Comparison of ENCODE assay signal across 9 cellular contexts in genomic region chr19:10009269-10009665, GRCh38. TPM values are rescaled to one million over a fixed set of nuclear protein-coding genes. Genes with fewer than 3 reads are reported as not detected.
DNase-seq lines count a peak whose midpoint lies in the region; ATAC-seq, FAIRE-seq and TF ChIP-seq lines count a peak whose summit lies in the region.
"Had no signal": no experiment of that assay in that cellular context is flagged by ENCODE, and none has a peak within 500 bp of the region (broad histone marks: within the 10 kb centered on the region; RNA-seq: fewer than 3 reads in every experiment).

No MANE protein-coding gene starts in this region.

- H3K27ac ChIP-seq in HEK293 (ENCODE audit: extremely low read depth, low read depth, low read length) (no peak overlapping the region), pancreas (no peak overlapping the region)

- no peak for FAIRE-seq in pancreas (lab: Jason Lieb, UNC)

- peaks cover 0 to 17% (median 2%) of the 10 kb centered on the region in 4 donors for H3K27me3 ChIP-seq in pancreas

- 3 to 4% methylated on average over 24 to 28 of the region's 28 CpGs for WGBS in pancreas, 2 donors

- intact Hi-C loops in pancreas (cut with DNase I), result no loop called here

- POLR2A ChIA-PET in HEK293 (lab: Yijun Ruan, JAX), result interaction anchor here (0.9 to 1.1 kb wide), 2 partner anchors 9 to 18 kb away, joined by 3 to 5 read pairs; no protein-coding TSS in a partner anchor

- H3K4me3 ChIP-seq in HEK293 (ENCODE audit: low read depth, low read length), result no peak overlapping the region
- peak overlapping the region; percentile 51 for H3K4me3 ChIP-seq in fibroblast of villous mesenchyme (ENCODE audit: low read depth, low read length)
- no peak overlapping the region for H3K4me3 ChIP-seq in pancreas

- TF ChIP-seq CTCF in HEK293 (tag by site-specific recombination; IDR thresholded peaks at IDR 0.05) (no peak), fibroblast of villous mesenchyme (IDR thresholded peaks at IDR 0.05; ENCODE audit: insufficient read depth, low read depth, low read length) (no peak), pancreas (IDR thresholded peaks at IDR 0.05) (no peak)

- peak; percentile 54 for DNase-seq in activated T-cell treated with anti-CD3 and anti-CD28 coated beads, Interleukin-2, amount 50 U/mL, for 1 hour
- DNase-seq in fibroblast of villous mesenchyme (ENCODE audit: low read depth) (peak; percentile 90), pancreas (peak; percentile 25 to 83 (median 64)), middle frontal gyrus (ENCODE audit: extremely low spot score, low spot score) (no peak), NCI-H2171 treated with DMSO at 0.1 percent for 48 hours (lab: John Stamatoyannopoulos, UW) (no peak)

- H3K36me3 ChIP-seq in HEK293 (ENCODE audit: control insufficient read depth in 2 of 2, insufficient read depth in 1 of 2, low read length in 2 of 2), result no peaks in the 10 kb centered on the region
- no peaks in the 10 kb centered on the region for H3K36me3 ChIP-seq in pancreas

- H3K9me3 ChIP-seq in HEK293 (ENCODE audit: control insufficient read depth, insufficient read depth, low read depth, low read length) (no peaks in the 10 kb centered on the region), pancreas (no peaks in the 10 kb centered on the region)

- CTCF ChIA-PET in HEK293 (lab: Yijun Ruan, JAX), result interaction anchor here (0.6 to 1.5 kb wide), 3 partner anchors 9 to 78 kb away, joined by 3 to 10 read pairs (median 9); no protein-coding TSS in a partner anchor

- peak; percentile 73 to 86 (median 78) for ATAC-seq in pancreas
- no peak for ATAC-seq in GM18909 (IDR thresholded peaks at IDR 0.05; ENCODE audit: poor library complexity, unreplicated experiment)
- no peak for ATAC-seq in GM21737 (IDR thresholded peaks at IDR 0.05; ENCODE audit: unreplicated experiment)

- H3K4me1 ChIP-seq in HEK293 (ENCODE audit: control insufficient read depth, insufficient read depth, low read length) (peaks cover 7% of the 10 kb centered on the region; the same call in 1 of the 2 replicates), pancreas (peaks cover 0 to 7% (median 6%) of the 10 kb centered on the region in 3 donors)

TF ChIP-seq in HEK293, 187 proteins besides CTCF, POLR2A, EP300 and RAD21 (continues in another document):
- no peak for TF ChIP-seq ZNF501 (tag by site-specific recombination; IDR thresholded peaks at IDR 0.05)
- no peak for TF ChIP-seq ZXDB (tag by site-specific recombination; IDR thresholded peaks at IDR 0.05)
- TF ChIP-seq PATZ1 (tag by site-specific recombination; IDR thresholded peaks at IDR 0.05), result peak; percentile 73
- TF ChIP-seq ZNF514 (tag by site-specific recombination; IDR thresholded peaks at IDR 0.05), result no peak
- TF ChIP-seq ZNF488 (tag by site-specific recombination; IDR thresholded peaks at IDR 0.05), result no peak
- no peak for TF ChIP-seq ZNF677 (tag by site-specific recombination; IDR thresholded peaks at IDR 0.05)
- TF ChIP-seq ZNF426 (tag by site-specific recombination; IDR thresholded peaks at IDR 0.05), result no peak
- no peak for TF ChIP-seq ZNF518A (tag by site-specific recombination; conservative IDR thresholded peaks at IDR 0.05; ENCODE audit: low read depth)
- TF ChIP-seq ZNF792 (tag by site-specific recombination; IDR thresholded peaks at IDR 0.05), result no peak
- TF ChIP-seq ZFHX2 (tag by site-specific recombination; conservative IDR thresholded peaks at IDR 0.05), result no peak
- TF ChIP-seq PRDM1 (tag by site-specific recombination; IDR thresholded peaks at IDR 0.05), result no peak
- no peak; the same call in 1 of the 2 replicates for TF ChIP-seq KLF17 (tag by site-specific recombination; IDR thresholded peaks at IDR 0.05)
- TF ChIP-seq FEZF1 (tag by site-specific recombination; IDR thresholded peaks at IDR 0.05), result no peak

RNA-seq across cellular contexts. Expression of gene COL5A3, which starts 1.0 kb away (rescaled TPM):
- 5.6 and 10.6 TPM in 2 replicates for total RNA-seq in fibroblast of villous mesenchyme
- 1 to 10 TPM; 1.0 to 4.0 (median 2.0) TPM for total RNA-seq in pancreas
- polyA plus RNA-seq in pancreas, result 1 to 10 TPM; 6.4 to 8.7 TPM
- polyA plus RNA-seq: IgD-negative memory B cell had no signal

RNA-seq across cellular contexts. Expression of gene RDH8, which starts 4.0 kb away (rescaled TPM):
- total RNA-seq in fibroblast of villous mesenchyme (not detected in 2 replicates), pancreas (not detected)
- polyA plus RNA-seq in pancreas, result not detected
- polyA plus RNA-seq: IgD-negative memory B cell had no signal

Comparison
In these comparisons a context has a peak if more than half of its experiments do, and no peak if none do; other contexts are left out.
1. DNase-seq: peak in activated T-cell treated with anti-CD3 and anti-CD28 coated beads, Interleukin-2, amount 50 U/mL, for 1 hour (single experiment), fibroblast of villous mesenchyme (single experiment) and pancreas (6 of 6); none in middle frontal gyrus (single experiment) and NCI-H2171 treated with DMSO at 0.1 percent for 48 hours (single experiment).
2. ATAC-seq: peak in pancreas (4 of 4); none in GM18909 (single experiment) and GM21737 (single experiment).